Comparison of ENCODE assay signal across 9 cellular contexts in the genomic region with DNA sequence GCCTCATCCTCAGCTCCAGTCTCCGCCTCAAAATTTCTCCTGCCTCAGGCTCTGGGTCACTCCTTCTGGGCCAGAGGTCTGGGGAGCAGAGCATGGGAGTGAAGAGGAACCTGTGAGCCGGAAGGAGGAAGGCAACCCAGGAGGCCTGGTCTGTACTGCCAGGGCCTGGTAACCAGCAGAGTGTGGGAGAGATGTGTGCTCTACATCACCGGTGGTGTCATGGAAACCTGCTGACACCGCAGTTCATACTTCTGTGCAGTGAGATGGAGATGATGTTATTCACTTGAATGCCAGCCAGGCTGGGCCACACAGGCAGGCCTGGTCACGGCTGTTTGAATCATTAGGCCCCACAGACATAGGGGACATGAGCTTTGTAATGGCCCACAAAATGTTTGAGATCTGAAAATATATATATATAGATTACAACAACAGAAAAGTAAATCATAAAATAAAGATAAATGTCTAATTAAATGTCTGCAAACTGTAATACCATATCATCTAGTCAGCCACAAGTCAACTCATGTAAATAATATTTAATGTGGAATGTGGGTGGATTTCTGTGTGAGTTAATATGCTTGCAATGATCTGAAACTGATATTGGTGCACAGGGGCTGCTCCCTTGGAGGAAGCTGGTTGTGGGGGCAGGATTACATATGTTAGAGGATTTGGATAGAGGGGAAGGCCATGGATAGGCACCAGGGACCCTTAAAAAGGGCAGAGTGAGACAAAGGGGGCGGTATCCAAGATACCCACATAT.
DNase-seq lines count a peak whose midpoint lies in the region; ATAC-seq, FAIRE-seq and TF ChIP-seq lines count a peak whose summit lies in the region.
"Had no signal": no experiment of that assay in that cellular context is flagged by ENCODE, and none has a peak within 500 bp of the region (broad histone marks: within the 10 kb centered on the region; RNA-seq: fewer than 3 reads in every experiment).

No MANE protein-coding gene starts in this region.

- H3K4me2 ChIP-seq in HepG2 (ENCODE audit: low read depth, low read length), result no peak overlapping the region

- H3K27ac Mint-ChIP-seq in activated T-helper 17 cell treated with anti-CD3 and anti-CD28 coated beads, Interleukin-2, amount 50 U/mL, for 72 hours, result no peak overlapping the region
- H3K27ac Mint-ChIP-seq: CD4-positive, CD25-positive, alpha-beta regulatory T cell had no signal

- TF ChIP-seq EP300 in HepG2 (IDR thresholded peaks at IDR 0.05; ENCODE audit: low read depth in 2 of 2, low read length in 2 of 2) (no peak), HepG2 (CRISPR knock-in tag; IDR thresholded peaks at IDR 0.05; ENCODE audit: borderline replicate concordance) (no peak)

- no peak overlapping the region for H3K27ac ChIP-seq in HepG2 (ENCODE audit: extremely low read length, insufficient read depth, low read length)
- H3K27ac ChIP-seq in right lobe of liver, result no peak overlapping the region
- peak overlapping the region in 1 of 2 donors; percentile 53 for H3K27ac ChIP-seq in left lung

- TF ChIP-seq CTCF in HepG2 (CRISPR knock-in tag; IDR thresholded peaks at IDR 0.05), result no peak
- TF ChIP-seq CTCF in right lobe of liver (IDR thresholded peaks at IDR 0.05), result no peak
- no peak for TF ChIP-seq CTCF in left lung (IDR thresholded peaks at IDR 0.05)

- H3K36me3 ChIP-seq in HepG2 (replicated peaks in 1 of 2; ENCODE audit: control insufficient read depth in 1 of 2, insufficient read depth in 2 of 2, low read length in 2 of 2) (no peaks in the 10 kb centered on the region), right lobe of liver (no peaks in the 10 kb centered on the region), left lung (no peaks in the 10 kb centered on the region)

- H3K27me3 ChIP-seq in HepG2 (ENCODE audit: control insufficient read depth in 1 of 2, insufficient read depth in 2 of 2, low read length in 2 of 2), result peaks cover 0 to 7% of the 10 kb centered on the region in 2 experiments; a peak in 1 of 5 replicates
- H3K27me3 ChIP-seq in right lobe of liver, result no peaks in the 10 kb centered on the region
- H3K27me3 ChIP-seq in left lung, result no peaks in the 10 kb centered on the region

- no peak for TF ChIP-seq POLR2A in HepG2 (IDR thresholded peaks at IDR 0.05; ENCODE audit: insufficient read depth in 1 of 2, low read depth in 2 of 2, low read length in 2 of 2)
- no peak for TF ChIP-seq POLR2A in right lobe of liver (IDR thresholded peaks at IDR 0.05)

- no peaks in the 10 kb centered on the region for H3K79me2 ChIP-seq in HepG2 (ENCODE audit: insufficient read depth, low read length)

- 37% methylated on average over 6 of the region's 6 CpGs for WGBS in HepG2 (ENCODE audit: low lambda C conversion rate)
- 79% methylated on average over 6 of the region's 6 CpGs for WGBS in right lobe of liver (ENCODE audit: insufficient coverage, low coverage, low lambda C conversion rate, missing lambda C conversion rate)

- in situ Hi-C loops in HepG2 (cut with HindIII; ENCODE audit: extremely low pct_ligation_motif_present, low pct_unique_long_range_greater_than_20kb), result no loop called here

- H3K4me3 Mint-ChIP-seq in activated T-helper 17 cell treated with anti-CD3 and anti-CD28 coated beads, Interleukin-2, amount 50 U/mL, for 72 hours, result no peak overlapping the region
- H3K4me3 Mint-ChIP-seq: CD4-positive, CD25-positive, alpha-beta regulatory T cell had no signal

- H3K4me3 ChIP-seq in HepG2 (replicated peaks in 1 of 3; ENCODE audit: insufficient read depth in 1 of 3, low read depth in 2 of 3, low read length in 3 of 3), result no peak overlapping the region
- no peak overlapping the region for H3K4me3 ChIP-seq in right lobe of liver
- no peak overlapping the region for H3K4me3 ChIP-seq in left lung

- DNase-seq in HepG2 (ENCODE audit: low spot score) (no peak), right lobe of liver (no peak), astrocyte of the hippocampus (ENCODE audit: low read depth, low spot score) (peak; percentile 95), left lung (peak in 1 of 2 donors; percentile 39), midbrain (lab: John Stamatoyannopoulos, UW) (no peak)
- DNase-seq in stimulated activated CD4-positive, alpha-beta T cell treated with anti-CD3 and anti-CD28 coated beads, Interleukin-2, amount 100 ng/mL, for 24 hours, result no peak
- DNase-seq: CD4-positive, CD25-positive, alpha-beta regulatory T cell had no signal

- no peak overlapping the region for H3K9ac ChIP-seq in HepG2 (ENCODE audit: insufficient read depth, low read depth, low read length)

- no peak for ATAC-seq in HepG2
- no peak for ATAC-seq in right lobe of liver
- peak; percentile 59 for ATAC-seq in left lung
- ATAC-seq in activated T-helper 17 cell treated with anti-CD3 and anti-CD28 coated beads, Interleukin-2, amount 50 U/mL, for 72 hours (replicated peaks), result no peak
- ATAC-seq in GM21737 (IDR thresholded peaks at IDR 0.05; ENCODE audit: unreplicated experiment), result no peak

- POLR2A ChIA-PET in HepG2 (lab: Yijun Ruan, JAX), result no interaction called here

- peaks cover 3% of the 10 kb centered on the region for H3K27me3 Mint-ChIP-seq in activated T-helper 17 cell treated with anti-CD3 and anti-CD28 coated beads, Interleukin-2, amount 50 U/mL, for 72 hours

- H3K4me1 ChIP-seq in HepG2 (ENCODE audit: insufficient read depth, low read length), result no peaks in the 10 kb centered on the region
- H3K4me1 ChIP-seq in right lobe of liver, result no peaks in the 10 kb centered on the region
- H3K4me1 ChIP-seq in left lung, result no peaks in the 10 kb centered on the region

- H3K9me3 Mint-ChIP-seq in activated T-helper 17 cell treated with anti-CD3 and anti-CD28 coated beads, Interleukin-2, amount 50 U/mL, for 72 hours, result no peaks in the 10 kb centered on the region

- H2AFZ ChIP-seq in HepG2 (ENCODE audit: low read length), result no peak overlapping the region

- intact Hi-C loops in HepG2 (cut with micrococcal nuclease; ENCODE audit: unreplicated experiment), result no loop called here
- intact Hi-C loops in right lobe of liver (cut with DNase I), result no loop called here
- intact Hi-C loops in left lung (cut with DNase I), result no loop called here

- no peak for FAIRE-seq in HepG2 (lab: Jason Lieb, UNC)

- BruUV-seq in HepG2 (replicated peaks; lab: Mats Ljungman, UMichigan), result no TSS peak

- H3K36me3 Mint-ChIP-seq in activated T-helper 17 cell treated with anti-CD3 and anti-CD28 coated beads, Interleukin-2, amount 50 U/mL, for 72 hours (ENCODE audit: low read depth), result no peaks in the 10 kb centered on the region
- H3K36me3 Mint-ChIP-seq: CD4-positive, CD25-positive, alpha-beta regulatory T cell had no signal

- CTCF ChIA-PET in HepG2 (lab: Yijun Ruan, JAX; ENCODE audit: low intra/inter-chr PET ratio, low total read pairs), result no interaction called here

- no peak for TF ChIP-seq RAD21 in HepG2 (CRISPR knock-in tag; IDR thresholded peaks at IDR 0.05)

- H3K4me1 Mint-ChIP-seq in activated T-helper 17 cell treated with anti-CD3 and anti-CD28 coated beads, Interleukin-2, amount 50 U/mL, for 72 hours, result no peaks in the 10 kb centered on the region
- H3K4me1 Mint-ChIP-seq: CD4-positive, CD25-positive, alpha-beta regulatory T cell had no signal

- H3K9me3 ChIP-seq in HepG2 (ENCODE audit: low read length) (peaks cover 8% of the 10 kb centered on the region; the same call in 1 of the 2 replicates), right lobe of liver (no peaks in the 10 kb centered on the region), left lung (peaks cover 5 to 18% of the 10 kb centered on the region in 2 donors)

- no peaks in the 10 kb centered on the region for H4K20me1 ChIP-seq in HepG2 (ENCODE audit: insufficient read depth, low read length)

TF ChIP-seq in HepG2, 621 proteins besides CTCF, POLR2A, EP300 and RAD21:
- TF ChIP-seq NFIB (CRISPR knock-in tag; IDR thresholded peaks at IDR 0.05; ENCODE audit: borderline replicate concordance), result no peak
- TF ChIP-seq ZNF629 (CRISPR knock-in tag; conservative IDR thresholded peaks at IDR 0.05), result no peak
- peak; percentile 44 to 64; a peak in 3 of 4 replicates for TF ChIP-seq MAFK (conservative IDR thresholded peaks at IDR 0.05 in 1 of 2, IDR thresholded peaks at IDR 0.05 in 1 of 2; ENCODE audit: low read length in 2 of 2)
- 0 out of 2 replicates have a peak, but pooled peaks have one; percentile 15 for TF ChIP-seq MAFF (IDR thresholded peaks at IDR 0.05; ENCODE audit: low read depth, low read length)
